In the genomic region with DNA sequence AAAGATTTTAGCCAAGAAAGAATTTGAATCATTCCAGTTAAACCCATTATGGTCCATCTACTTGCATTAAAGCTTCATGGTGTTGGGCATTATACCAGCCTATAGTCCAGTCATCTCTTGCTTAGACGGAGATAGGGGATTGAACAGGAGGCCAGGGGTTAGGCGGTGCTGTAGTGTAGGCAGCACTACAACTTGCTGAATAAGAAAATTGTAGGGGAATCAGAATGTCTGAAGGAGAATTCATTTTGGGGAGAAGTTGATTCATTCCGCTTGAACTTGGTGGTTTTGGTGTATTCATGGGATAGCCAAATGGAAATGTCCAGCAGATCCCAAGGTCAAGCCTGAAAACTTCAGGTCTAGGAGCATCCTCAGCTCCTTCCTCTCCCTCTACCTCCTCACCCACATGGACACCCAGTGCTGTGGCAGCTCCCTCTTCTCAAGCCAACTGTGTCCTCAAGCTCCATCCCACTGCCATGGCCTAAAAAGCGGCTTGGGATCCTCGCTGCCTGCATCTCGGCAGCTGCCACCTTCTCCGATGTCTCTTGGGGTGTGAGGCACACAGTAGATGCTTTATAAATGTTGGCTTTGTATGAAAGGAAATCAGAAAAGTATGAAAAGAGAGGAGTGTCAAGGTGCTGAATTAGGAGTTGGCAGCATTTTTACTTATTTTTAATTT, we compare ENCODE assay signal across 26 cellular contexts.
"Had no signal": no experiment of that assay in that cellular context is flagged by ENCODE, and none has a peak within 500 bp of the region (broad histone marks: within the 10 kb centered on the region; RNA-seq: fewer than 3 reads in every experiment).

No MANE protein-coding gene starts in this region.

- H3K27ac Mint-ChIP-seq: activated CD4-positive, alpha-beta T cell treated with anti-CD3 and anti-CD28 coated beads for 36 hours; activated CD8-positive, alpha-beta T cell treated with anti-CD3 and anti-CD28 coated beads for 36 hours; activated naive CD8-positive, alpha-beta T cell; activated T-helper 1 cell treated with anti-CD3 and anti-CD28 coated beads, Interleukin-12 subunit alpha, Interleukin-12 subunit beta, Interleukin-2, Interleukin-4 antibody, amounts not matched to agents 30 ng/mL and 10 ng/mL and 1 ng/mL, durations not matched to agents 14 hours and 24 hours and 36 hours; activated T-helper 2 cell treated with anti-CD3 and anti-CD28 coated beads, Interferon-gamma antibody, Interleukin-2, Interleukin-4, amounts not matched to agents 10 μg/mL and 5 μg/mL and 100 μg/mL, durations not matched to agents 14 hours and 24 hours and 36 hours; T-helper 17 cell; T-helper 2 cell treated with Interferon-gamma antibody and Interleukin-4, amounts not matched to agents 5 μg/mL and 100 μg/mL, for 36 hours had no signal

- H3K4me1 Mint-ChIP-seq: activated CD4-positive, alpha-beta T cell treated with anti-CD3 and anti-CD28 coated beads for 36 hours; central memory CD8-positive, alpha-beta T cell; T-helper 17 cell had no signal

- H3K36me3 ChIP-seq: brain microvascular endothelial cell, WERI-Rb-1 had no signal

- ATAC-seq: activated CD4-positive, alpha-beta T cell treated with anti-CD3 and anti-CD28 coated beads for 36 hours; activated CD8-positive, alpha-beta T cell treated with anti-CD3 and anti-CD28 coated beads for 36 hours; esophagus mucosa; T-helper 17 cell had no signal

- H3K9me3 Mint-ChIP-seq: activated CD8-positive, alpha-beta T cell treated with anti-CD3 and anti-CD28 coated beads for 36 hours; activated T-helper 1 cell treated with anti-CD3 and anti-CD28 coated beads, Interleukin-12 subunit alpha, Interleukin-12 subunit beta, Interleukin-2, Interleukin-4 antibody, amounts not matched to agents 30 ng/mL and 10 ng/mL and 1 ng/mL, durations not matched to agents 14 hours and 24 hours and 36 hours; activated T-helper 2 cell treated with anti-CD3 and anti-CD28 coated beads, Interferon-gamma antibody, Interleukin-2, Interleukin-4, amounts not matched to agents 10 μg/mL and 5 μg/mL and 100 μg/mL, durations not matched to agents 14 hours and 24 hours and 36 hours; central memory CD8-positive, alpha-beta T cell; T-helper 2 cell treated with Interferon-gamma antibody and Interleukin-4, amounts not matched to agents 5 μg/mL and 100 μg/mL, for 36 hours had no signal

- DNase-seq: activated CD4-positive, alpha-beta T cell treated with anti-CD3 and anti-CD28 coated beads for 36 hours; activated CD4-positive, alpha-beta T cell treated with anti-CD3 and anti-CD28 coated beads, Interleukin-2, amount 50 U/mL, for 1 hour; activated CD4-positive, alpha-beta T cell treated with anti-CD3 and anti-CD28 coated beads, Interleukin-2, amount 50 U/mL, for 48 hours; activated CD4-positive, CD25-positive, alpha-beta regulatory T cell; activated CD4-positive, CD25-positive, alpha-beta regulatory T cell treated with anti-CD3 and anti-CD28 coated beads, Interleukin-2, amount 50 U/mL, for 72 hours; activated CD8-positive, alpha-beta memory T cell treated with anti-CD3 and anti-CD28 coated beads for 24 hours; activated CD8-positive, alpha-beta T cell treated with anti-CD3 and anti-CD28 coated beads for 36 hours; activated effector memory CD4-positive, alpha-beta T cell treated with anti-CD3 and anti-CD28 coated beads, Interleukin-2, amount 50 U/mL, for 16 hours; activated naive CD4-positive, alpha-beta T cell treated with anti-CD3 and anti-CD28 coated beads, Interleukin-2, amount 50 U/mL, for 16 hours; activated T-cell treated with anti-CD3 and anti-CD28 coated beads, Interleukin-2, amount 50 U/mL, for 1 hour; activated T-cell treated with anti-CD3 and anti-CD28 coated beads, Interleukin-2, amount 50 U/mL, for 48 hours; amniotic stem cell; anterior cingulate cortex; brain microvascular endothelial cell; effector CD8-positive, alpha-beta T cell; foreskin fibroblast; T-helper 1 cell; T-helper 17 cell; T1000; WERI-Rb-1 had no signal

- H3K4me3 Mint-ChIP-seq: activated CD4-positive, alpha-beta T cell treated with anti-CD3 and anti-CD28 coated beads for 36 hours; activated CD8-positive, alpha-beta T cell treated with anti-CD3 and anti-CD28 coated beads for 36 hours; activated naive CD8-positive, alpha-beta T cell; activated T-helper 1 cell treated with anti-CD3 and anti-CD28 coated beads, Interleukin-12 subunit alpha, Interleukin-12 subunit beta, Interleukin-2, Interleukin-4 antibody, amounts not matched to agents 30 ng/mL and 10 ng/mL and 1 ng/mL, durations not matched to agents 14 hours and 24 hours and 36 hours; central memory CD8-positive, alpha-beta T cell; T-helper 17 cell; T-helper 2 cell treated with Interferon-gamma antibody and Interleukin-4, amounts not matched to agents 5 μg/mL and 100 μg/mL, for 36 hours had no signal

- H3K27ac ChIP-seq: brain microvascular endothelial cell, WERI-Rb-1 had no signal
